Comparison of ENCODE assay signal across 1 cellular context in genomic region chr18:48219429-48220145, GRCh38.
TF ChIP-seq lines count a peak whose summit lies in the region.

No MANE protein-coding gene starts in this region.

TF ChIP-seq in GM23338, 12 proteins besides CTCF, POLR2A, EP300 and RAD21 (continued from another document):
- TF ChIP-seq ZNF462 (CRISPR knock-in tag; IDR thresholded peaks at IDR 0.05) (no peak), ETS1 (IDR thresholded peaks at IDR 0.05) (no peak), STAT1 (IDR thresholded peaks at IDR 0.05; ENCODE audit: unreplicated experiment) (no peak), JUNB (IDR thresholded peaks at IDR 0.05; ENCODE audit: unreplicated experiment) (no peak), POLR2AphosphoS5 (IDR thresholded peaks at IDR 0.05; ENCODE audit: low read depth) (no peak), REST (IDR thresholded peaks at IDR 0.05; ENCODE audit: unreplicated experiment) (no peak)
TF ChIP-seq in GM23338: peak in this region for 0.
